ENCODE assay signal across 8 cellular contexts in genomic region chr17:78172284-78173024, GRCh38. TPM values are rescaled to one million over a fixed set of nuclear protein-coding genes. Genes with fewer than 3 reads are reported as not detected.
DNase-seq lines count a peak whose midpoint lies in the region; ATAC-seq, FAIRE-seq and TF ChIP-seq lines count a peak whose summit lies in the region.

No MANE protein-coding gene starts in this region.

- H3K27me3 Mint-ChIP-seq in activated naive CD4-positive, alpha-beta T cell treated with anti-CD3 and anti-CD28 coated beads for 36 hours (ENCODE audit: low read depth), result no peaks in the 10 kb centered on the region
- no peaks in the 10 kb centered on the region for H3K27me3 Mint-ChIP-seq in activated CD8-positive, alpha-beta T cell treated with anti-CD3 and anti-CD28 coated beads for 36 hours
- no peaks in the 10 kb centered on the region for H3K27me3 Mint-ChIP-seq in type B pancreatic cell

- no peaks in the 10 kb centered on the region for H3K9me3 Mint-ChIP-seq in activated naive CD4-positive, alpha-beta T cell treated with anti-CD3 and anti-CD28 coated beads for 36 hours
- H3K9me3 Mint-ChIP-seq in activated CD8-positive, alpha-beta T cell treated with anti-CD3 and anti-CD28 coated beads for 36 hours, result no peaks in the 10 kb centered on the region
- no peaks in the 10 kb centered on the region for H3K9me3 Mint-ChIP-seq in type B pancreatic cell

- intact Hi-C loops in activated naive CD4-positive, alpha-beta T cell treated with anti-CD3 and anti-CD28 coated beads for 36 hours (cut with micrococcal nuclease), result loop anchor here (1.0 kb wide), 1 partner anchor 32 kb away; no protein-coding TSS in a partner anchor
- intact Hi-C loops in activated CD8-positive, alpha-beta T cell treated with anti-CD3 and anti-CD28 coated beads for 36 hours (cut with micrococcal nuclease), result no loop called here
- intact Hi-C loops in kidney (cut with DNase I), result loop anchor here (10.0 kb wide), 1 partner anchor 58 kb away; no protein-coding TSS in a partner anchor

- ATAC-seq in activated CD8-positive, alpha-beta T cell treated with anti-CD3 and anti-CD28 coated beads for 36 hours, result no peak
- ATAC-seq in GM21447 (IDR thresholded peaks at IDR 0.05; ENCODE audit: unreplicated experiment), result no peak

- H3K27ac ChIP-seq in kidney (ENCODE audit: low read depth in 2 of 2, low read length in 2 of 2), result peak overlapping the region; percentile 2 to 20

- POLR2A ChIA-PET in activated CD8-positive, alpha-beta T cell treated with anti-CD3 and anti-CD28 coated beads for 36 hours (lab: Charles Lee), result interaction anchor here (0.6 to 10.2 kb wide), 12 partner anchors 9 to 49 kb away, joined by 3 to 100 read pairs (median 4); partner anchors contain the start of genes AFMID, TK1 and TMC8

- TF ChIP-seq CTCF in activated CD8-positive, alpha-beta T cell treated with anti-CD3 and anti-CD28 coated beads for 36 hours (IDR thresholded peaks at IDR 0.05), result no peak
- TF ChIP-seq CTCF in kidney (IDR thresholded peaks at IDR 0.05; ENCODE audit: borderline replicate concordance, extremely low read depth, insufficient read depth) (no peak), type B pancreatic cell (conservative IDR thresholded peaks at IDR 0.05) (no peak)

- CTCF ChIA-PET in activated naive CD4-positive, alpha-beta T cell treated with anti-CD3 and anti-CD28 coated beads for 36 hours (lab: Charles Lee), result interaction anchor here (0.6 kb wide), 1 partner anchor 44 kb away, joined by 3 read pairs; no protein-coding TSS in a partner anchor
- CTCF ChIA-PET in activated CD8-positive, alpha-beta T cell treated with anti-CD3 and anti-CD28 coated beads for 36 hours (lab: Charles Lee), result no interaction called here

- no peak overlapping the region for H3K4me3 Mint-ChIP-seq in activated naive CD4-positive, alpha-beta T cell treated with anti-CD3 and anti-CD28 coated beads for 36 hours
- H3K4me3 Mint-ChIP-seq in activated CD8-positive, alpha-beta T cell treated with anti-CD3 and anti-CD28 coated beads for 36 hours, result no peak overlapping the region
- H3K4me3 Mint-ChIP-seq in type B pancreatic cell, result peak overlapping the region; percentile 28

- peaks cover 58% of the 10 kb centered on the region for H3K4me1 Mint-ChIP-seq in activated naive CD4-positive, alpha-beta T cell treated with anti-CD3 and anti-CD28 coated beads for 36 hours (ENCODE audit: low read depth)
- H3K4me1 Mint-ChIP-seq in activated CD8-positive, alpha-beta T cell treated with anti-CD3 and anti-CD28 coated beads for 36 hours (ENCODE audit: low read depth), result peaks cover 57% of the 10 kb centered on the region
- peaks cover 11% of the 10 kb centered on the region for H3K4me1 Mint-ChIP-seq in type B pancreatic cell (ENCODE audit: unreplicated experiment)

- DNase-seq in activated naive CD4-positive, alpha-beta T cell treated with anti-CD3 and anti-CD28 coated beads for 36 hours, result peak; percentile 26
- no peak for DNase-seq in activated naive CD4-positive, alpha-beta T cell (lab: John Stamatoyannopoulos, UW)
- no peak for DNase-seq in activated CD8-positive, alpha-beta T cell treated with anti-CD3 and anti-CD28 coated beads for 36 hours
- DNase-seq in kidney, result peak; percentile 87
- DNase-seq in type B pancreatic cell (ENCODE audit: extremely low spot score, unreplicated experiment), result no peak
- no peak for DNase-seq in D341Med (ENCODE audit: low spot score)
- DNase-seq in putamen (ENCODE audit: low spot score), result no peak

- peaks cover 40 to 46% of the 10 kb centered on the region in 2 donors for H3K4me1 ChIP-seq in kidney (ENCODE audit: control insufficient read depth in 1 of 2, insufficient read depth in 1 of 2, low read depth in 1 of 2, low read length in 2 of 2)

- H3K27ac Mint-ChIP-seq in activated naive CD4-positive, alpha-beta T cell treated with anti-CD3 and anti-CD28 coated beads for 36 hours, result peak overlapping the region; percentile 93
- peak overlapping the region; percentile 81 for H3K27ac Mint-ChIP-seq in activated CD8-positive, alpha-beta T cell treated with anti-CD3 and anti-CD28 coated beads for 36 hours
- peak overlapping the region; percentile 73 for H3K27ac Mint-ChIP-seq in type B pancreatic cell

- H3K36me3 Mint-ChIP-seq in activated naive CD4-positive, alpha-beta T cell treated with anti-CD3 and anti-CD28 coated beads for 36 hours (ENCODE audit: low read depth), result peaks cover 42% of the 10 kb centered on the region
- peaks cover 50% of the 10 kb centered on the region for H3K36me3 Mint-ChIP-seq in activated CD8-positive, alpha-beta T cell treated with anti-CD3 and anti-CD28 coated beads for 36 hours (ENCODE audit: low read depth)
- peaks cover 3% of the 10 kb centered on the region for H3K36me3 Mint-ChIP-seq in type B pancreatic cell

- H3K9me3 ChIP-seq in kidney (ENCODE audit: control insufficient read depth in 1 of 2, low read length in 2 of 2), result no peaks in the 10 kb centered on the region

- H3K36me3 ChIP-seq in kidney (ENCODE audit: control insufficient read depth in 1 of 2, insufficient read depth in 2 of 2, low read length in 2 of 2), result peaks cover 0 to 3% of the 10 kb centered on the region in 2 donors

- no peak for FAIRE-seq in kidney (lab: Jason Lieb, UNC)

- no peak overlapping the region for H3K4me3 ChIP-seq in kidney (ENCODE audit: low read length in 2 of 2)

- H3K9ac ChIP-seq in kidney (ENCODE audit: low read length in 2 of 2), result no peak overlapping the region

RNA-seq across cellular contexts. Expression of gene SYNGR2, which starts 4.1 kb away (rescaled TPM):
- 100 to 1,000 TPM in 1 of 2 experiments, 10 to 100 TPM in 1; 96.3 to 103 TPM for total RNA-seq in activated naive CD4-positive, alpha-beta T cell treated with anti-CD3 and anti-CD28 coated beads for 36 hours
- 10 to 100 TPM; 92.6 to 95.1 TPM for total RNA-seq in activated CD8-positive, alpha-beta T cell treated with anti-CD3 and anti-CD28 coated beads for 36 hours
- total RNA-seq in kidney (165 TPM), type B pancreatic cell (ENCODE audit: low replicate concordance) (64.1 and 179 TPM in 2 replicates)
- 149 TPM for polyA plus RNA-seq in kidney (ENCODE audit: insufficient read depth, low read depth, low replicate concordance)

RNA-seq across cellular contexts. Expression of gene TK1, which starts 14.4 kb away (rescaled TPM):
- total RNA-seq in activated naive CD4-positive, alpha-beta T cell treated with anti-CD3 and anti-CD28 coated beads for 36 hours, result 100 to 1,000 TPM; 165 to 173 TPM
- 100 to 1,000 TPM; 175 to 179 TPM for total RNA-seq in activated CD8-positive, alpha-beta T cell treated with anti-CD3 and anti-CD28 coated beads for 36 hours
- 12.7 TPM for total RNA-seq in kidney
- 9.3 TPM for polyA plus RNA-seq in kidney (ENCODE audit: insufficient read depth, low read depth, low replicate concordance)
- 34.4 and 41.2 TPM in 2 replicates for total RNA-seq in type B pancreatic cell (ENCODE audit: low replicate concordance)

RNA-seq across cellular contexts. Expression of gene AFMID, which starts 14.7 kb away (rescaled TPM):
- total RNA-seq in activated naive CD4-positive, alpha-beta T cell treated with anti-CD3 and anti-CD28 coated beads for 36 hours, result 10 to 100 TPM; 13.6 to 13.7 TPM
- 10 to 100 TPM; 20.8 to 27.9 TPM for total RNA-seq in activated CD8-positive, alpha-beta T cell treated with anti-CD3 and anti-CD28 coated beads for 36 hours
- 63.9 TPM for total RNA-seq in kidney
- polyA plus RNA-seq in kidney (ENCODE audit: insufficient read depth, low read depth, low replicate concordance), result 118 TPM
- 26.4 and 30.5 TPM in 2 replicates for total RNA-seq in type B pancreatic cell (ENCODE audit: low replicate concordance)

RNA-seq across cellular contexts. Expression of gene C17orf99, which starts 26.3 kb away (rescaled TPM):
- not detected for total RNA-seq in activated naive CD4-positive, alpha-beta T cell treated with anti-CD3 and anti-CD28 coated beads for 36 hours
- total RNA-seq in activated CD8-positive, alpha-beta T cell treated with anti-CD3 and anti-CD28 coated beads for 36 hours, result under 1 TPM in 1 of 2 experiments, not detected in 1; 0.51 TPM
- total RNA-seq in kidney (not detected), type B pancreatic cell (ENCODE audit: low replicate concordance) (not detected in 2 replicates)
- not detected for polyA plus RNA-seq in kidney (ENCODE audit: insufficient read depth, low read depth, low replicate concordance)

RNA-seq across cellular contexts. Expression of gene BIRC5, which starts 41.6 kb away (rescaled TPM):
- total RNA-seq in activated naive CD4-positive, alpha-beta T cell treated with anti-CD3 and anti-CD28 coated beads for 36 hours, result 100 to 1,000 TPM; 117 to 118 TPM
- total RNA-seq in activated CD8-positive, alpha-beta T cell treated with anti-CD3 and anti-CD28 coated beads for 36 hours, result 10 to 100 TPM; 90.6 to 93.7 TPM
- 1.7 TPM for total RNA-seq in kidney
- 0.26 TPM for polyA plus RNA-seq in kidney (ENCODE audit: insufficient read depth, low read depth, low replicate concordance)
- 20.0 and 63.3 TPM in 2 replicates for total RNA-seq in type B pancreatic cell (ENCODE audit: low replicate concordance)

Comparison
In these comparisons a context has a peak if more than half of its experiments do, and no peak if none do; other contexts are left out.
1. DNase-seq: peak in activated naive CD4-positive, alpha-beta T cell treated with anti-CD3 and anti-CD28 coated beads for 36 hours (single experiment) and kidney (single experiment); none in activated naive CD4-positive, alpha-beta T cell (0 of 4), activated CD8-positive, alpha-beta T cell treated with anti-CD3 and anti-CD28 coated beads for 36 hours (single experiment), type B pancreatic cell (single experiment), D341Med (single experiment) and putamen (single experiment).
2. Peak in every context shown above with its lines, with median percentiles within 50 percentile points of each other: H3K27ac Mint-ChIP-seq.